In genomic region chr16:29736112-29736511, GRCh38 we compare ENCODE assay signal across 1 cellular context.
TF ChIP-seq lines count a peak whose summit lies in the region.

No MANE protein-coding gene starts in this region.

TF ChIP-seq in HCT116, 20 proteins besides CTCF, POLR2A, EP300 and RAD21 (continued from another document):
- TF ChIP-seq, protein P1, sequence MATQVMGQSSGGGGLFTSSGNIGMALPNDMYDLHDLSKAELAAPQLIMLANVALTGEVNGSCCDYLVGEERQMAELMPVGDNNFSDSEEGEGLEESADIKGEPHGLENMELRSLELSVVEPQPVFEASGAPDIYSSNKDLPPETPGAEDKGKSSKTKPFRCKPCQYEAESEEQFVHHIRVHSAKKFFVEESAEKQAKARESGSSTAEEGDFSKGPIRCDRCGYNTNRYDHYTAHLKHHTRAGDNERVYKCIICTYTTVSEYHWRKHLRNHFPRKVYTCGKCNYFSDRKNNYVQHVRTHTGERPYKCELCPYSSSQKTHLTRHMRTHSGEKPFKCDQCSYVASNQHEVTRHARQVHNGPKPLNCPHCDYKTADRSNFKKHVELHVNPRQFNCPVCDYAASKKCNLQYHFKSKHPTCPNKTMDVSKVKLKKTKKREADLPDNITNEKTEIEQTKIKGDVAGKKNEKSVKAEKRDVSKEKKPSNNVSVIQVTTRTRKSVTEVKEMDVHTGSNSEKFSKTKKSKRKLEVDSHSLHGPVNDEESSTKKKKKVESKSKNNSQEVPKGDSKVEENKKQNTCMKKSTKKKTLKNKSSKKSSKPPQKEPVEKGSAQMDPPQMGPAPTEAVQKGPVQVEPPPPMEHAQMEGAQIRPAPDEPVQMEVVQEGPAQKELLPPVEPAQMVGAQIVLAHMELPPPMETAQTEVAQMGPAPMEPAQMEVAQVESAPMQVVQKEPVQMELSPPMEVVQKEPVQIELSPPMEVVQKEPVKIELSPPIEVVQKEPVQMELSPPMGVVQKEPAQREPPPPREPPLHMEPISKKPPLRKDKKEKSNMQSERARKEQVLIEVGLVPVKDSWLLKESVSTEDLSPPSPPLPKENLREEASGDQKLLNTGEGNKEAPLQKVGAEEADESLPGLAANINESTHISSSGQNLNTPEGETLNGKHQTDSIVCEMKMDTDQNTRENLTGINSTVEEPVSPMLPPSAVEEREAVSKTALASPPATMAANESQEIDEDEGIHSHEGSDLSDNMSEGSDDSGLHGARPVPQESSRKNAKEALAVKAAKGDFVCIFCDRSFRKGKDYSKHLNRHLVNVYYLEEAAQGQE (IDR thresholded peaks at IDR 0.05; ENCODE audit: low read depth): no peak
